ENCODE assay signal across 8 cellular contexts in the genomic region with DNA sequence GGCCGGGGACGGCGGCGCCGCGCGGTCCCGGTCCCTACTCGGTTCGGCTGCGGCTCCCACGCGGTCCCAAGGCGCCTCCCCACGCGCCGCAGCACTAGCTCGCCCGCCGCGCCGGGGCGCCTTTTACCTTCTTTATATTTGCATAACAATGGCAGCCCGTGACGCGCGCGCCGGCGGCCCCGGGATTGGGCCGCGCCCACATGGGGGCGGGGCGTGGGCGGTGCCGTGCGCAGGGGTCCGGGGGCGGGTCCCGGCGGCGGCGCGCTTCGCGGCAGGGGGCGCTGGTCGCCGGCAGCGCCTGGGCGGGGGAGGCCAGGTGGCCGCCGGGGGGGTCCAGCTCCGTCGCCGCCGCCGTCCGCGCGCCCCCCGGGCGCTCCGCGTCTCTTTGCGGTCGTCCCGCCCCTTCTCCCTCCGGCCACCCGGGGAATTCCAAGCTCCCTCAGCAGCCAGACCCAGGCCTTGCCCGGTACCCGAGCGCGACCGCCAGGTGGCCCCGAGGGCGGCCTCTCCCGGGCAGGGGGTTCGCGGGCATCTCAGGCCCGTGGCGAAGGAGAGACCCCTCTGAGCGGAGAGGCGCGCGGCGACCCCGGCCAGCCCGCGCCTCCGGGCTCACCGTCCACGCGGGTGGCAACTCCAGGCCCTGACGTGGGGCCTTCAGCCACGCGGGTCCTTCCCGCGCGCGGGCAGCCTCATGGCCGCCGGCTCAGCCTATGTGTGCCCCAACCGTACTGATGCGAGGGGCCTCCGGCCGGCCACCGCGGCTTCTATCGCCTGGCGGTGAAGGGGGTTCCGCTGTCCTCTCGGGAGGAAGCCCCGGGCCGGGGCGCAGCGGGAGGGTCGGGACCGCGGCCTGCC.
DNase-seq lines count a peak whose midpoint lies in the region; ATAC-seq and TF ChIP-seq lines count a peak whose summit lies in the region.

A gene with protein sequence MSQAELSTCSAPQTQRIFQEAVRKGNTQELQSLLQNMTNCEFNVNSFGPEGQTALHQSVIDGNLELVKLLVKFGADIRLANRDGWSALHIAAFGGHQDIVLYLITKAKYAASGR (minus strand): TSS at position 96 of the 855 bp plus-strand sequence. CDS start 343 bp downstream, outside the sequence.

- H3K36me3 Mint-ChIP-seq in central memory CD8-positive, alpha-beta T cell (ENCODE audit: insufficient read depth): peaks cover 6% of the 10 kb centered on the region

- peak; percentile 84 for TF ChIP-seq CTCF in 22Rv1 (IDR thresholded peaks at IDR 0.05)

- ATAC-seq in GM18517 (IDR thresholded peaks at IDR 0.05; ENCODE audit: unreplicated experiment): peak; percentile 62
- ATAC-seq in HG03025 (IDR thresholded peaks at IDR 0.05; ENCODE audit: low FRiP score, unreplicated experiment): peak; percentile 45
- ATAC-seq in central memory CD8-positive, alpha-beta T cell (replicated peaks; ENCODE audit: extremely low read depth, poor library complexity, severe bottlenecking): peak; percentile 74

- peaks cover 19% of the 10 kb centered on the region for H3K27me3 Mint-ChIP-seq in central memory CD8-positive, alpha-beta T cell

- H3K4me3 Mint-ChIP-seq in central memory CD8-positive, alpha-beta T cell: peak within 1 kb of the TSS; percentile 38

- DNase-seq in NCI-H2196 treated with DMSO at 0.1 percent for 48 hours (lab: John Stamatoyannopoulos, UW; ENCODE audit: unreplicated experiment) (peak; percentile 72), kidney glomerular epithelial cell (lab: John Stamatoyannopoulos, UW) (peak; percentile 65)
- DNase-seq in activated CD4-positive, CD25-positive, alpha-beta regulatory T cell (lab: John Stamatoyannopoulos, UW): peak; percentile 91 to 95 (median 93)
- DNase-seq in central memory CD8-positive, alpha-beta T cell (ENCODE audit: low spot score in 2 of 2): peak; percentile 64 to 75
- DNase-seq in stimulated activated CD4-positive, alpha-beta T cell treated with anti-CD3 and anti-CD28 coated beads, Interleukin-15, amount 100 ng/mL, for 48 hours (ENCODE audit: low read depth in 2 of 2): peak; percentile 81 to 88

- H3K27ac ChIP-seq in 22Rv1: peak within 1 kb of the TSS; percentile 98

- no peaks in the 10 kb centered on the region for H3K4me1 Mint-ChIP-seq in central memory CD8-positive, alpha-beta T cell

- H3K9me3 Mint-ChIP-seq in central memory CD8-positive, alpha-beta T cell: no peaks in the 10 kb centered on the region

- H3K27ac Mint-ChIP-seq in central memory CD8-positive, alpha-beta T cell (ENCODE audit: low read depth): no peak within 1 kb of the TSS

Comparison
In these comparisons a context has a peak if more than half of its experiments do, and no peak if none do; other contexts are left out.
1. Peak in every context shown above with its lines: DNase-seq, ATAC-seq and H3K27ac ChIP-seq.